Comparison of ENCODE assay signal across 2 cellular contexts in genomic region chr12:125032466-125033152, GRCh38.
TF ChIP-seq lines count a peak whose summit lies in the region.

No MANE protein-coding gene starts in this region.

TF ChIP-seq in GM23338, 12 proteins besides CTCF, POLR2A, EP300 and RAD21 (continued from another document):
- TF ChIP-seq REST (IDR thresholded peaks at IDR 0.05; ENCODE audit: unreplicated experiment) (no peak), JUNB (IDR thresholded peaks at IDR 0.05; ENCODE audit: unreplicated experiment) (no peak), ZNF331 (CRISPR knock-in tag; IDR thresholded peaks at IDR 0.05; ENCODE audit: low read depth) (no peak)
- TF ChIP-seq, protein P1, sequence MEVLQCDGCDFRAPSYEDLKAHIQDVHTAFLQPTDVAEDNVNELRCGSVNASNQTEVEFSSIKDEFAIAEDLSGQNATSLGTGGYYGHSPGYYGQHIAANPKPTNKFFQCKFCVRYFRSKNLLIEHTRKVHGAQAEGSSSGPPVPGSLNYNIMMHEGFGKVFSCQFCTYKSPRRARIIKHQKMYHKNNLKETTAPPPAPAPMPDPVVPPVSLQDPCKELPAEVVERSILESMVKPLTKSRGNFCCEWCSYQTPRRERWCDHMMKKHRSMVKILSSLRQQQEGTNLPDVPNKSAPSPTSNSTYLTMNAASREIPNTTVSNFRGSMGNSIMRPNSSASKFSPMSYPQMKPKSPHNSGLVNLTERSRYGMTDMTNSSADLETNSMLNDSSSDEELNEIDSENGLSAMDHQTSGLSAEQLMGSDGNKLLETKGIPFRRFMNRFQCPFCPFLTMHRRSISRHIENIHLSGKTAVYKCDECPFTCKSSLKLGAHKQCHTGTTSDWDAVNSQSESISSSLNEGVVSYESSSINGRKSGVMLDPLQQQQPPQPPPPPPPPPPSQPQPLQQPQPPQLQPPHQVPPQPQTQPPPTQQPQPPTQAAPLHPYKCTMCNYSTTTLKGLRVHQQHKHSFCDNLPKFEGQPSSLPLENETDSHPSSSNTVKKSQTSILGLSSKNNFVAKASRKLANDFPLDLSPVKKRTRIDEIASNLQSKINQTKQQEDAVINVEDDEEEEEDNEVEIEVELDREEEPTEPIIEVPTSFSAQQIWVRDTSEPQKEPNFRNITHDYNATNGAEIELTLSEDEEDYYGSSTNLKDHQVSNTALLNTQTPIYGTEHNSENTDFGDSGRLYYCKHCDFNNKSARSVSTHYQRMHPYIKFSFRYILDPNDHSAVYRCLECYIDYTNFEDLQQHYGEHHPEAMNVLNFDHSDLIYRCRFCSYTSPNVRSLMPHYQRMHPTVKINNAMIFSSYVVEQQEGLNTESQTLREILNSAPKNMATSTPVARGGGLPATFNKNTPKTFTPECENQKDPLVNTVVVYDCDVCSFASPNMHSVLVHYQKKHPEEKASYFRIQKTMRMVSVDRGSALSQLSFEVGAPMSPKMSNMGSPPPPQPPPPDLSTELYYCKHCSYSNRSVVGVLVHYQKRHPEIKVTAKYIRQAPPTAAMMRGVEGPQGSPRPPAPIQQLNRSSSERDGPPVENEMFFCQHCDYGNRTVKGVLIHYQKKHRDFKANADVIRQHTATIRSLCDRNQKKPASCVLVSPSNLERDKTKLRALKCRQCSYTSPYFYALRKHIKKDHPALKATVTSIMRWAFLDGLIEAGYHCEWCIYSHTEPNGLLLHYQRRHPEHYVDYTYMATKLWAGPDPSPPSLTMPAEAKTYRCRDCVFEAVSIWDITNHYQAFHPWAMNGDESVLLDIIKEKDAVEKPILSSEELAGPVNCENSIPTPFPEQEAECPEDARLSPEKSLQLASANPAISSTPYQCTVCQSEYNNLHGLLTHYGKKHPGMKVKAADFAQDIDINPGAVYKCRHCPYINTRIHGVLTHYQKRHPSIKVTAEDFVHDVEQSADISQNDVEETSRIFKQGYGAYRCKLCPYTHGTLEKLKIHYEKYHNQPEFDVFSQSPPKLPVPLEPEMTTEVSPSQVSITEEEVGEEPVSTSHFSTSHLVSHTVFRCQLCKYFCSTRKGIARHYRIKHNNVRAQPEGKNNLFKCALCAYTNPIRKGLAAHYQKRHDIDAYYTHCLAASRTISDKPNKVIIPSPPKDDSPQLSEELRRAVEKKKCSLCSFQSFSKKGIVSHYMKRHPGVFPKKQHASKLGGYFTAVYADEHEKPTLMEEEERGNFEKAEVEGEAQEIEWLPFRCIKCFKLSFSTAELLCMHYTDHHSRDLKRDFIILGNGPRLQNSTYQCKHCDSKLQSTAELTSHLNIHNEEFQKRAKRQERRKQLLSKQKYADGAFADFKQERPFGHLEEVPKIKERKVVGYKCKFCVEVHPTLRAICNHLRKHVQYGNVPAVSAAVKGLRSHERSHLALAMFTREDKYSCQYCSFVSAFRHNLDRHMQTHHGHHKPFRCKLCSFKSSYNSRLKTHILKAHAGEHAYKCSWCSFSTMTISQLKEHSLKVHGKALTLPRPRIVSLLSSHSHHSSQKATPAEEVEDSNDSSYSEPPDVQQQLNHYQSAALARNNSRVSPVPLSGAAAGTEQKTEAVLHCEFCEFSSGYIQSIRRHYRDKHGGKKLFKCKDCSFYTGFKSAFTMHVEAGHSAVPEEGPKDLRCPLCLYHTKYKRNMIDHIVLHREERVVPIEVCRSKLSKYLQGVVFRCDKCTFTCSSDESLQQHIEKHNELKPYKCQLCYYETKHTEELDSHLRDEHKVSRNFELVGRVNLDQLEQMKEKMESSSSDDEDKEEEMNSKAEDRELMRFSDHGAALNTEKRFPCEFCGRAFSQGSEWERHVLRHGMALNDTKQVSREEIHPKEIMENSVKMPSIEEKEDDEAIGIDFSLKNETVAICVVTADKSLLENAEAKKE (CRISPR knock-in tag; IDR thresholded peaks at IDR 0.05): no peak
- TF ChIP-seq, protein P2, sequence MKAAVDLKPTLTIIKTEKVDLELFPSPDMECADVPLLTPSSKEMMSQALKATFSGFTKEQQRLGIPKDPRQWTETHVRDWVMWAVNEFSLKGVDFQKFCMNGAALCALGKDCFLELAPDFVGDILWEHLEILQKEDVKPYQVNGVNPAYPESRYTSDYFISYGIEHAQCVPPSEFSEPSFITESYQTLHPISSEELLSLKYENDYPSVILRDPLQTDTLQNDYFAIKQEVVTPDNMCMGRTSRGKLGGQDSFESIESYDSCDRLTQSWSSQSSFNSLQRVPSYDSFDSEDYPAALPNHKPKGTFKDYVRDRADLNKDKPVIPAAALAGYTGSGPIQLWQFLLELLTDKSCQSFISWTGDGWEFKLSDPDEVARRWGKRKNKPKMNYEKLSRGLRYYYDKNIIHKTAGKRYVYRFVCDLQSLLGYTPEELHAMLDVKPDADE (IDR thresholded peaks at IDR 0.05): no peak

TF ChIP-seq in WTC11, 78 proteins besides CTCF, POLR2A, EP300 and RAD21 (continued from another document):
- TF ChIP-seq, protein P3, sequence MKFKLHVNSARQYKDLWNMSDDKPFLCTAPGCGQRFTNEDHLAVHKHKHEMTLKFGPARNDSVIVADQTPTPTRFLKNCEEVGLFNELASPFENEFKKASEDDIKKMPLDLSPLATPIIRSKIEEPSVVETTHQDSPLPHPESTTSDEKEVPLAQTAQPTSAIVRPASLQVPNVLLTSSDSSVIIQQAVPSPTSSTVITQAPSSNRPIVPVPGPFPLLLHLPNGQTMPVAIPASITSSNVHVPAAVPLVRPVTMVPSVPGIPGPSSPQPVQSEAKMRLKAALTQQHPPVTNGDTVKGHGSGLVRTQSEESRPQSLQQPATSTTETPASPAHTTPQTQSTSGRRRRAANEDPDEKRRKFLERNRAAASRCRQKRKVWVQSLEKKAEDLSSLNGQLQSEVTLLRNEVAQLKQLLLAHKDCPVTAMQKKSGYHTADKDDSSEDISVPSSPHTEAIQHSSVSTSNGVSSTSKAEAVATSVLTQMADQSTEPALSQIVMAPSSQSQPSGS (CRISPR knock-in tag; IDR thresholded peaks at IDR 0.05; ENCODE audit: borderline replicate concordance, low read depth): no peak
- TF ChIP-seq ZNF671 (CRISPR knock-in tag; IDR thresholded peaks at IDR 0.05) (no peak), SMAD4 (CRISPR knock-in tag; IDR thresholded peaks at IDR 0.05) (no peak), ZNF138 (CRISPR knock-in tag; conservative IDR thresholded peaks at IDR 0.05) (no peak), ZNF263 (CRISPR knock-in tag; IDR thresholded peaks at IDR 0.05; ENCODE audit: low read depth) (no peak), JUN (CRISPR knock-in tag; IDR thresholded peaks at IDR 0.05) (no peak), ZNF232 (CRISPR knock-in tag; IDR thresholded peaks at IDR 0.05) (no peak)
